In genomic region chr10:13648425-13648824, GRCh38 we compare ENCODE assay signal across 21 cellular contexts.
"Had no signal": no experiment of that assay in that cellular context is flagged by ENCODE, and none has a peak within 500 bp of the region (broad histone marks: within the 10 kb centered on the region; RNA-seq: fewer than 3 reads in every experiment).

No MANE protein-coding gene starts in this region.

- H3K4me3 Mint-ChIP-seq: activated CD4-positive, alpha-beta T cell treated with anti-CD3 and anti-CD28 coated beads for 36 hours; activated CD8-positive, alpha-beta memory T cell treated with anti-CD3 and anti-CD28 coated beads, Interleukin-2, amount 10 ng/mL, durations not matched to agents 7 days and 5 days; brain; naive B cell; T-helper 2 cell treated with Interferon-gamma antibody and Interleukin-4, amounts not matched to agents 5 μg/mL and 100 μg/mL, for 36 hours had no signal

- H3K27ac Mint-ChIP-seq: activated CD8-positive, alpha-beta memory T cell treated with anti-CD3 and anti-CD28 coated beads, Interleukin-2, amount 10 ng/mL, durations not matched to agents 7 days and 5 days; activated T-helper 2 cell treated with anti-CD3 and anti-CD28 coated beads, Interferon-gamma antibody, Interleukin-2, Interleukin-4, amounts not matched to agents 10 μg/mL and 5 μg/mL and 100 μg/mL, durations not matched to agents 14 hours and 24 hours and 36 hours; naive B cell; T-helper 2 cell treated with Interferon-gamma antibody and Interleukin-4, amounts not matched to agents 5 μg/mL and 100 μg/mL, for 36 hours had no signal

- H3K4me1 ChIP-seq: colonic mucosa, psoas muscle, right lobe of liver, thyroid gland had no signal

- H3K9me3 ChIP-seq: colonic mucosa, mucosa of descending colon, ovary, psoas muscle, right lobe of liver, thyroid gland had no signal

- H3K4me3 ChIP-seq: colonic mucosa, mucosa of descending colon, ovary, psoas muscle, right lobe of liver, smooth muscle cell, thyroid gland had no signal

- ATAC-seq: activated CD4-positive, alpha-beta T cell treated with anti-CD3 and anti-CD28 coated beads for 36 hours; activated CD8-positive, alpha-beta memory T cell treated with anti-CD3 and anti-CD28 coated beads, Interleukin-2, amount 10 ng/mL, durations not matched to agents 7 days and 5 days; mucosa of descending colon; psoas muscle; right lobe of liver had no signal

- H3K27me3 ChIP-seq: colonic mucosa, ovary, right lobe of liver, thyroid gland had no signal

- FAIRE-seq: frontal cortex, TTC549 had no signal

- H3K27ac ChIP-seq: colonic mucosa, ovary, psoas muscle, right lobe of liver, thyroid gland had no signal

- DNase-seq: activated CD4-positive, alpha-beta T cell treated with anti-CD3 and anti-CD28 coated beads for 36 hours; activated CD4-positive, alpha-beta T cell treated with anti-CD3 and anti-CD28 coated beads, Interleukin-2, amount 50 U/mL, for 48 hours; activated CD8-positive, alpha-beta memory T cell treated with anti-CD3 and anti-CD28 coated beads, Interleukin-2, amount 10 ng/mL, durations not matched to agents 7 days and 5 days; activated naive CD4-positive, alpha-beta T cell treated with Interleukin-2 at 50 U/mL for 16 hours; anterior cingulate cortex; caudate nucleus; colonic mucosa; mesenchymal stem cell; mucosa of descending colon; naive B cell; ovary; psoas muscle; right lobe of liver; stimulated activated CD4-positive, alpha-beta T cell treated with anti-CD3 and anti-CD28 coated beads, Interleukin-4, amount 100 ng/mL, for 1 hour; thyroid gland had no signal

- H3K27me3 Mint-ChIP-seq: activated CD4-positive, alpha-beta T cell treated with anti-CD3 and anti-CD28 coated beads for 36 hours; activated CD8-positive, alpha-beta memory T cell treated with anti-CD3 and anti-CD28 coated beads, Interleukin-2, amount 10 ng/mL, durations not matched to agents 7 days and 5 days; brain; naive B cell had no signal

- H3K9me3 Mint-ChIP-seq: activated T-helper 2 cell treated with anti-CD3 and anti-CD28 coated beads, Interferon-gamma antibody, Interleukin-2, Interleukin-4, amounts not matched to agents 10 μg/mL and 5 μg/mL and 100 μg/mL, durations not matched to agents 14 hours and 24 hours and 36 hours; brain; naive B cell; T-helper 2 cell treated with Interferon-gamma antibody and Interleukin-4, amounts not matched to agents 5 μg/mL and 100 μg/mL, for 36 hours had no signal

- H3K36me3 ChIP-seq: colonic mucosa, ovary had no signal

- H3K4me1 Mint-ChIP-seq: brain, naive B cell had no signal
